In genomic region chr5:114367029-114367428, GRCh38 we compare ENCODE assay signal across 2 cellular contexts.
TF ChIP-seq lines count a peak whose summit lies in the region.

No MANE protein-coding gene starts in this region.

TF ChIP-seq in A549, 52 proteins besides CTCF, POLR2A, EP300 and RAD21:
- TF ChIP-seq ATOH8 (CRISPR knock-in tag; IDR thresholded peaks at IDR 0.05; ENCODE audit: low read depth) (no peak), REST (IDR thresholded peaks at IDR 0.05) (peak; percentile 51; the same call in 1 of the 2 replicates), MYC (IDR thresholded peaks at IDR 0.05; ENCODE audit: borderline replicate concordance, low read length) (no peak), ZSCAN20 (CRISPR knock-in tag; IDR thresholded peaks at IDR 0.05) (no peak), HES2 (IDR thresholded peaks at IDR 0.05) (no peak), CHD2 (IDR thresholded peaks at IDR 0.05; ENCODE audit: low read length, partially characterized antibody) (no peak)
- TF ChIP-seq, protein P1, sequence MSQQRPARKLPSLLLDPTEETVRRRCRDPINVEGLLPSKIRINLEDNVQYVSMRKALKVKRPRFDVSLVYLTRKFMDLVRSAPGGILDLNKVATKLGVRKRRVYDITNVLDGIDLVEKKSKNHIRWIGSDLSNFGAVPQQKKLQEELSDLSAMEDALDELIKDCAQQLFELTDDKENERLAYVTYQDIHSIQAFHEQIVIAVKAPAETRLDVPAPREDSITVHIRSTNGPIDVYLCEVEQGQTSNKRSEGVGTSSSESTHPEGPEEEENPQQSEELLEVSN (IDR thresholded peaks at IDR 0.05; ENCODE audit: borderline replicate concordance, low read depth): no peak

TF ChIP-seq in IMR-90, 13 proteins besides CTCF, POLR2A, EP300 and RAD21:
- TF ChIP-seq, protein P2, sequence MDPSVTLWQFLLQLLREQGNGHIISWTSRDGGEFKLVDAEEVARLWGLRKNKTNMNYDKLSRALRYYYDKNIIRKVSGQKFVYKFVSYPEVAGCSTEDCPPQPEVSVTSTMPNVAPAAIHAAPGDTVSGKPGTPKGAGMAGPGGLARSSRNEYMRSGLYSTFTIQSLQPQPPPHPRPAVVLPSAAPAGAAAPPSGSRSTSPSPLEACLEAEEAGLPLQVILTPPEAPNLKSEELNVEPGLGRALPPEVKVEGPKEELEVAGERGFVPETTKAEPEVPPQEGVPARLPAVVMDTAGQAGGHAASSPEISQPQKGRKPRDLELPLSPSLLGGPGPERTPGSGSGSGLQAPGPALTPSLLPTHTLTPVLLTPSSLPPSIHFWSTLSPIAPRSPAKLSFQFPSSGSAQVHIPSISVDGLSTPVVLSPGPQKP (IDR thresholded peaks at IDR 0.05; ENCODE audit: borderline replicate concordance, low read depth, low read length): no peak
- TF ChIP-seq RFX5 (IDR thresholded peaks at IDR 0.05; ENCODE audit: low read depth, low read length) (no peak), SMC3 (IDR thresholded peaks at IDR 0.05; ENCODE audit: low read depth, low read length) (no peak), CHD1 (IDR thresholded peaks at IDR 0.05; ENCODE audit: low read depth, low read length) (no peak), BHLHE40 (IDR thresholded peaks at IDR 0.05; ENCODE audit: low read depth, low read length) (no peak), NFE2L2 (IDR thresholded peaks at IDR 0.05; ENCODE audit: low read depth, low read length) (no peak), FOS (IDR thresholded peaks at IDR 0.05; ENCODE audit: low read depth, low read length) (no peak), RCOR1 (IDR thresholded peaks at IDR 0.05; ENCODE audit: insufficient replicate concordance, low read length) (no peak)
- TF ChIP-seq, protein P3, sequence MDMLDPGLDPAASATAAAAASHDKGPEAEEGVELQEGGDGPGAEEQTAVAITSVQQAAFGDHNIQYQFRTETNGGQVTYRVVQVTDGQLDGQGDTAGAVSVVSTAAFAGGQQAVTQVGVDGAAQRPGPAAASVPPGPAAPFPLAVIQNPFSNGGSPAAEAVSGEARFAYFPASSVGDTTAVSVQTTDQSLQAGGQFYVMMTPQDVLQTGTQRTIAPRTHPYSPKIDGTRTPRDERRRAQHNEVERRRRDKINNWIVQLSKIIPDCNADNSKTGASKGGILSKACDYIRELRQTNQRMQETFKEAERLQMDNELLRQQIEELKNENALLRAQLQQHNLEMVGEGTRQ (IDR thresholded peaks at IDR 0.05; ENCODE audit: low read depth, low read length): no peak
